Comparison of ENCODE assay signal across 8 cellular contexts in the genomic region with DNA sequence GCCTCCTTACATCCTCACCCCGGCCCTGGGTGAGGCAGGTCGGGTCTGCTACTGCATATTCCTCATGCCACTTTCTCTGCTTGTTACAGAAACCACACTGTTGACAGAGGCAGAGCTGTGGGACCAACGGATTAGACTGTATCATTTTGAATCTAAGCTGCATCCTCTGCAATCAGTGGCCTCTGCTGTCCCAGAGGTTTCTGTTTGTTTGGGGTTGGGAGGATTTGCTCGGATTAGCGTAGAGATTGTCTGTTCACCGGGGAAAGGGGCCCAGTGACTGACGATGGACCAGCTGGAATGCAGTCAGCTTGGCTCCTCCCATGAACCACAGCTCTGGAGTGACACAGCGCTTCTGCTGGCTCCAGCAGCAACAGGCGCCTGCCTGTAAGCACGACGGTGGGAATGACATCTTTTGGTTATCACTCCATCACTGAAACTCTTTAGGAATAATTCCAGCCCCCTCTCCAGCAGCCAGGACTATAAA. TPM values are rescaled to one million over a fixed set of nuclear protein-coding genes. Genes with fewer than 3 reads are reported as not detected.
A peak's percentile ranks its signal among the peaks of the same experiment; 100 is the strongest.
DNase-seq lines count a peak whose midpoint lies in the region; ATAC-seq, FAIRE-seq and TF ChIP-seq lines count a peak whose summit lies in the region.

No MANE protein-coding gene starts in this region.

- H3K4me1 ChIP-seq in osteoblast (ENCODE audit: insufficient read depth, low read length): peaks cover 28% of the 10 kb centered on the region
- H3K4me1 ChIP-seq in Karpas-422 (ENCODE audit: low read length): no peaks in the 10 kb centered on the region

- H3K27ac ChIP-seq in osteoblast (ENCODE audit: low read depth, low read length) (peak overlapping the region; percentile 49), Karpas-422 (ENCODE audit: low read length) (no peak overlapping the region)

- no peak for ATAC-seq in HG02623 (IDR thresholded peaks at IDR 0.05; ENCODE audit: unreplicated experiment)

- peak overlapping the region; percentile 50 for H3K4me3 ChIP-seq in osteoblast (ENCODE audit: insufficient read depth, low read length)
- H3K4me3 ChIP-seq in Karpas-422 (ENCODE audit: low read length): no peak overlapping the region

- DNase-seq in Daoy (ENCODE audit: low read depth): peak; percentile 83
- DNase-seq in RCC 7860 (ENCODE audit: low spot score): peak; percentile 74
- peak; percentile 9 to 36 for DNase-seq in frontal cortex (ENCODE audit: low spot score in 2 of 2)
- DNase-seq in osteoblast (ENCODE audit: insufficient read length, low spot score, missing footprints): peak; percentile 88
- DNase-seq in COR-L47 (lab: John Stamatoyannopoulos, UW): no peak
- no peak for DNase-seq in Karpas-422
- DNase-seq in activated CD8-positive, alpha-beta memory T cell treated with anti-CD3 and anti-CD28 coated beads, Interleukin-2, amount 50 U/mL, for 4 hours: no peak

- no peaks in the 10 kb centered on the region for H3K27me3 ChIP-seq in osteoblast (ENCODE audit: insufficient read depth, low read length)
- H3K27me3 ChIP-seq in Karpas-422 (ENCODE audit: low read length): no peaks in the 10 kb centered on the region

- no peak overlapping the region for H3K9ac ChIP-seq in Karpas-422 (ENCODE audit: low read length)

- FAIRE-seq in RCC 7860 (lab: Jason Lieb, UNC): peak; percentile 67
- FAIRE-seq in frontal cortex (lab: Jason Lieb, UNC): no peak

- H3K36me3 ChIP-seq in osteoblast (ENCODE audit: insufficient read depth, low read length): no peaks in the 10 kb centered on the region
- no peaks in the 10 kb centered on the region for H3K36me3 ChIP-seq in Karpas-422 (ENCODE audit: insufficient read depth, low read length)

- H3K79me2 ChIP-seq in osteoblast (ENCODE audit: insufficient read depth, low read length): no peaks in the 10 kb centered on the region
- H3K79me2 ChIP-seq in Karpas-422 (ENCODE audit: low read length): no peaks in the 10 kb centered on the region

- TF ChIP-seq CTCF in osteoblast (IDR thresholded peaks at IDR 0.05; ENCODE audit: extremely low read depth, low read depth, low read length): no peak

- H3K9me2 ChIP-seq in Karpas-422 (replicated peaks; ENCODE audit: insufficient read depth, low read length): no peaks in the 10 kb centered on the region

- H2AFZ ChIP-seq in osteoblast (ENCODE audit: low read length) (peak overlapping the region; percentile 77), Karpas-422 (ENCODE audit: low read length) (no peak overlapping the region)

- H3K4me2 ChIP-seq in osteoblast (ENCODE audit: insufficient read depth, low read length) (peak overlapping the region; percentile 75), Karpas-422 (ENCODE audit: low read depth, low read length, poor library complexity, severe bottlenecking) (no peak overlapping the region)

- H3K9me3 ChIP-seq in osteoblast (ENCODE audit: low read depth, low read length) (no peaks in the 10 kb centered on the region), Karpas-422 (ENCODE audit: low read length) (no peaks in the 10 kb centered on the region)

- H4K20me1 ChIP-seq in osteoblast (ENCODE audit: insufficient read depth, low read length) (no peaks in the 10 kb centered on the region), Karpas-422 (ENCODE audit: insufficient read depth, low read depth, low read length) (no peaks in the 10 kb centered on the region)

RNA-seq across cellular contexts. Expression of gene ADRA1B, which starts 37.3 kb away (rescaled TPM):
- 0.63 and 0.80 TPM in 2 replicates for total RNA-seq in Daoy (2014; rRNA removed; shearing (Covaris generic))
- total RNA-seq in frontal cortex: 1.2 TPM
- total RNA-seq in osteoblast: 0.29 and 0.36 TPM in 2 replicates
- total RNA-seq in Karpas-422 (2014; rRNA removed; shearing (Covaris generic); ENCODE audit: low replicate concordance): not detected in 2 replicates

Comparison
In these comparisons a context has a peak if more than half of its experiments do, and no peak if none do; other contexts are left out.
1. DNase-seq: peak in Daoy (single experiment), RCC 7860 (single experiment), frontal cortex (2 of 2) and osteoblast (single experiment); none in COR-L47 (single experiment), Karpas-422 (single experiment) and activated CD8-positive, alpha-beta memory T cell treated with anti-CD3 and anti-CD28 coated beads, Interleukin-2, amount 50 U/mL, for 4 hours (single experiment).